11 cellular contexts compared by ENCODE assay signal in the genomic region with DNA sequence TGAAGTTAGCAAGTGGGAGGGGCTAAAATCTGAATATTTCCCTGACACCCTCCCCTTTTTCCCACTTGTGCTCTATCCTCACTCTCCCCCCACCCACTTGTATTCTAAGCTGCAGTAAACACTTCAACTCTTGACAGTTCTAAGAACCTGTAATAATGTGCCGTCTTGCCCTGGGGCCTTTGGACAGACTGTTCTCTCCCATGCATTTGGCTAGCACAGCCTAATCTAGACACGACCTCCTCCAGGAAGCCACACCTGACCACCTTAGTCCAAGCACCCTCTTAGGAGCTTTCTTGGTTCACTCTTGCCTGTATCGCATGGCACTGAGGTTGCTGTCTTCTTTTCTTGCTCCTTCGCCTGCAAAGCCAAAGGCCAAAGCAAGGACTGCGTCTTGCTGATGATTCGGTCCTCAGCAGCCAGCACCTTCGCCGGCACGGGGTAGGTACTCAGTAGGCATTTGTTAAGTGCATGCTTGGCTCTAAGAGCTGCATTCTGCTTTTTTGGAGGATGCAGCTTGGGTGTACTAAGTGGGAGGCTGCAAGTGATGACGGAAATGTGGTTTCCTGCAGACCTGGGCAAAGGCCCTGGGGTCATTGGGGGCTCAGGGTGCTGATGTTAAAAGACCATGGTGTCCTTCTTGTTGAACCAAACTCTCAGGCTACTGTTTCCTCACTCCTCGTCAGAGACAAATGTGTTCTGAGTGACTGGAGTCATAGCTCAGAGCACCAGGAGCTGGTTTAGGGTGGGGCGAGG. TPM values are rescaled to one million over a fixed set of nuclear protein-coding genes. Genes with fewer than 3 reads are reported as not detected.
DNase-seq lines count a peak whose midpoint lies in the region; ATAC-seq and TF ChIP-seq lines count a peak whose summit lies in the region.
"Had no signal": no experiment of that assay in that cellular context is flagged by ENCODE, and none has a peak within 500 bp of the region (broad histone marks: within the 10 kb centered on the region; RNA-seq: fewer than 3 reads in every experiment).

No MANE protein-coding gene starts in this region.

- H3K27ac Mint-ChIP-seq in activated naive CD4-positive, alpha-beta T cell treated with anti-CD3 and anti-CD28 coated beads, Interleukin-2, amount 10 ng/mL, durations not matched to agents 7 days and 5 days, result no peak overlapping the region
- H3K27ac Mint-ChIP-seq in activated B cell treated with CpG ODN at 0.5 μM for 24 hours (peak overlapping the region; percentile 54), glutamatergic neuron (ENCODE audit: unreplicated experiment) (peak overlapping the region; percentile 95)

- intact Hi-C loops in activated B cell treated with CpG ODN at 0.5 μM for 24 hours (cut with micrococcal nuclease), result no loop called here

- peak overlapping the region; percentile 15 for H3K4me3 Mint-ChIP-seq in activated naive CD4-positive, alpha-beta T cell treated with anti-CD3 and anti-CD28 coated beads, Interleukin-2, amount 10 ng/mL, durations not matched to agents 7 days and 5 days
- H3K4me3 Mint-ChIP-seq in activated B cell treated with CpG ODN at 0.5 μM for 24 hours, result peak overlapping the region; percentile 13
- H3K4me3 Mint-ChIP-seq in glutamatergic neuron (ENCODE audit: unreplicated experiment), result peak overlapping the region; percentile 81

- H3K27ac ChIP-seq in substantia nigra (ENCODE audit: low read depth, low read length, poor library complexity, severe bottlenecking), result peak overlapping the region; percentile 39
- H3K27ac ChIP-seq: SJSA1 had no signal

- H3K27me3 Mint-ChIP-seq in activated naive CD4-positive, alpha-beta T cell treated with anti-CD3 and anti-CD28 coated beads, Interleukin-2, amount 10 ng/mL, durations not matched to agents 7 days and 5 days, result peaks cover 35% of the 10 kb centered on the region
- H3K27me3 Mint-ChIP-seq in activated B cell treated with CpG ODN at 0.5 μM for 24 hours (no peaks in the 10 kb centered on the region), glutamatergic neuron (ENCODE audit: unreplicated experiment) (peaks cover 5% of the 10 kb centered on the region)

- peaks cover 36% of the 10 kb centered on the region for H3K4me1 Mint-ChIP-seq in activated naive CD4-positive, alpha-beta T cell treated with anti-CD3 and anti-CD28 coated beads, Interleukin-2, amount 10 ng/mL, durations not matched to agents 7 days and 5 days
- H3K4me1 Mint-ChIP-seq in activated B cell treated with CpG ODN at 0.5 μM for 24 hours, result peaks cover 23% of the 10 kb centered on the region
- peaks cover 15% of the 10 kb centered on the region for H3K4me1 Mint-ChIP-seq in glutamatergic neuron (ENCODE audit: low read depth, unreplicated experiment)

- TF ChIP-seq CTCF in activated B cell treated with CpG ODN at 0.5 μM for 24 hours (IDR thresholded peaks at IDR 0.05) (no peak), glutamatergic neuron (IDR thresholded peaks at IDR 0.05; ENCODE audit: partially characterized antibody, unreplicated experiment) (no peak)

- H3K9me3 Mint-ChIP-seq in activated naive CD4-positive, alpha-beta T cell treated with anti-CD3 and anti-CD28 coated beads, Interleukin-2, amount 10 ng/mL, durations not matched to agents 7 days and 5 days, result no peaks in the 10 kb centered on the region
- H3K9me3 Mint-ChIP-seq in activated B cell treated with CpG ODN at 0.5 μM for 24 hours (no peaks in the 10 kb centered on the region), glutamatergic neuron (ENCODE audit: unreplicated experiment) (peaks cover 7% of the 10 kb centered on the region)

- peaks cover 16% of the 10 kb centered on the region for H3K36me3 Mint-ChIP-seq in activated naive CD4-positive, alpha-beta T cell treated with anti-CD3 and anti-CD28 coated beads, Interleukin-2, amount 10 ng/mL, durations not matched to agents 7 days and 5 days
- H3K36me3 Mint-ChIP-seq in activated B cell treated with CpG ODN at 0.5 μM for 24 hours (ENCODE audit: low read depth) (peaks cover 11% of the 10 kb centered on the region), glutamatergic neuron (ENCODE audit: unreplicated experiment) (peaks cover 6% of the 10 kb centered on the region)

- peak; percentile 27 for DNase-seq in activated naive CD4-positive, alpha-beta T cell treated with anti-CD3 and anti-CD28 coated beads, Interleukin-2, amount 10 ng/mL, durations not matched to agents 7 days and 5 days
- no peak for DNase-seq in activated naive CD4-positive, alpha-beta T cell treated with anti-CD3 and anti-CD28 coated beads, Interleukin-2, amount 50 U/mL, for 16 hours
- DNase-seq in activated B cell treated with CpG ODN at 0.5 μM for 24 hours (no peak), glutamatergic neuron (no peak), substantia nigra (lab: John Stamatoyannopoulos, UW) (no peak), medulla oblongata (ENCODE audit: extremely low spot score) (no peak), NCI-H1105 treated with DMSO at 0.1 percent for 48 hours (lab: John Stamatoyannopoulos, UW) (no peak)
- DNase-seq: NCI-H1417 treated with DMSO at 0.1 percent for 48 hours had no signal

- ATAC-seq in activated B cell treated with CpG ODN at 0.5 μM for 24 hours (ENCODE audit: low read depth) (no peak), HG02981 (IDR thresholded peaks at IDR 0.05; ENCODE audit: unreplicated experiment) (no peak)
- ATAC-seq: GM12878 had no signal

- POLR2A ChIA-PET in activated B cell treated with CpG ODN at 0.5 μM for 24 hours (lab: Charles Lee), result interaction anchor here (0.5 to 1.3 kb wide), 4 partner anchors 14 to 105 kb away, joined by 3 to 9 read pairs (median 4); partner anchors contain the start of gene AP3S2

- CTCF ChIA-PET in activated naive CD4-positive, alpha-beta T cell treated with anti-CD3 and anti-CD28 coated beads, Interleukin-2, amount 10 ng/mL, durations not matched to agents 7 days and 5 days (lab: Charles Lee), result interaction anchor here (1.2 to 1.6 kb wide), 3 partner anchors 20 to 99 kb away, joined by 3 read pairs; no protein-coding TSS in a partner anchor
- CTCF ChIA-PET in activated B cell treated with CpG ODN at 0.5 μM for 24 hours (lab: Charles Lee), result interaction anchor here (0.8 to 1.0 kb wide), 2 partner anchors 23 to 238 kb away, joined by 3 read pairs; no protein-coding TSS in a partner anchor

RNA-seq across cellular contexts. Expression of gene ZNF710, which starts 2.0 kb away (rescaled TPM):
- total RNA-seq in activated B cell treated with CpG ODN at 0.5 μM for 24 hours (36.2 and 45.5 TPM in 2 replicates), glutamatergic neuron (ENCODE audit: unreplicated experiment) (25.2 TPM)

Comparison
In these comparisons a context has a peak if more than half of its experiments do, and no peak if none do; other contexts are left out.
1. H3K4me3 Mint-ChIP-seq: peak in every context shown above with its lines; median percentile 81 in glutamatergic neuron; 15 in activated naive CD4-positive, alpha-beta T cell treated with anti-CD3 and anti-CD28 coated beads, Interleukin-2, amount 10 ng/mL, durations not matched to agents 7 days and 5 days; 13 in activated B cell treated with CpG ODN at 0.5 μM for 24 hours.